In genomic region chr3:127722928-127723603, GRCh38 we compare ENCODE assay signal across 10 cellular contexts. TPM values are rescaled to one million over a fixed set of nuclear protein-coding genes. Genes with fewer than 3 reads are reported as not detected.
DNase-seq lines count a peak whose midpoint lies in the region; ATAC-seq and TF ChIP-seq lines count a peak whose summit lies in the region.
"Had no signal": no experiment of that assay in that cellular context is flagged by ENCODE, and none has a peak within 500 bp of the region (broad histone marks: within the 10 kb centered on the region; RNA-seq: fewer than 3 reads in every experiment).

No MANE protein-coding gene starts in this region.

- H3K4me3 ChIP-seq in WERI-Rb-1 (ENCODE audit: low read depth, low read length) (no peak overlapping the region), right atrium auricular region (no peak overlapping the region), stomach smooth muscle (ENCODE audit: low read length in 2 of 2) (peak overlapping the region; percentile 8 to 31)

- no peaks in the 10 kb centered on the region for H3K27me3 ChIP-seq in WERI-Rb-1 (ENCODE audit: insufficient read depth, low read depth, severe bottlenecking)
- H3K27me3 ChIP-seq in right atrium auricular region = no peaks in the 10 kb centered on the region
- no peaks in the 10 kb centered on the region for H3K27me3 ChIP-seq in stomach smooth muscle (ENCODE audit: control insufficient read depth in 1 of 2, insufficient read depth in 2 of 2, low read length in 2 of 2)

- TF ChIP-seq CTCF in WERI-Rb-1 (IDR thresholded peaks at IDR 0.05; ENCODE audit: low read depth, low read length) (no peak), right atrium auricular region (IDR thresholded peaks at IDR 0.05) (no peak)

- peaks cover 5% of the 10 kb centered on the region for H3K27me3 Mint-ChIP-seq in activated CD4-positive, alpha-beta T cell treated with anti-CD3 and anti-CD28 coated beads, Interleukin-2, amount 10 ng/mL, durations not matched to agents 7 days and 5 days
- H3K27me3 Mint-ChIP-seq in activated T-cell treated with anti-CD3 and anti-CD28 coated beads, Interleukin-2, amount 50 U/mL, for 24 hours = no peaks in the 10 kb centered on the region

- H3K27ac ChIP-seq in WERI-Rb-1 (peak overlapping the region; percentile 65), right atrium auricular region (peak overlapping the region; percentile 45 to 70), stomach smooth muscle (ENCODE audit: low read length) (peak overlapping the region; percentile 64)

- no peaks in the 10 kb centered on the region for H3K36me3 Mint-ChIP-seq in activated CD4-positive, alpha-beta T cell treated with anti-CD3 and anti-CD28 coated beads, Interleukin-2, amount 10 ng/mL, durations not matched to agents 7 days and 5 days (ENCODE audit: low read depth)
- no peaks in the 10 kb centered on the region for H3K36me3 Mint-ChIP-seq in activated T-cell treated with anti-CD3 and anti-CD28 coated beads, Interleukin-2, amount 50 U/mL, for 24 hours (ENCODE audit: low read depth)

- H3K9me3 ChIP-seq in WERI-Rb-1 (ENCODE audit: severe bottlenecking) (peaks cover 9% of the 10 kb centered on the region), right atrium auricular region (no peaks in the 10 kb centered on the region), stomach smooth muscle (ENCODE audit: control insufficient read depth in 2 of 2, low read length in 2 of 2) (no peaks in the 10 kb centered on the region)

- DNase-seq in NCI-H1417 treated with DMSO at 0.1 percent for 48 hours (lab: John Stamatoyannopoulos, UW) = peak; percentile 58
- peak; percentile 67 for DNase-seq in WERI-Rb-1
- no peak for DNase-seq in right atrium auricular region (ENCODE audit: low spot score)
- no peak for DNase-seq in DMS114 treated with DMSO at 0.1 percent for 48 hours (lab: John Stamatoyannopoulos, UW; ENCODE audit: unreplicated experiment)
- no peak for DNase-seq in activated CD4-positive, alpha-beta T cell treated with anti-CD3 and anti-CD28 coated beads, Interleukin-2, amount 10 ng/mL, durations not matched to agents 7 days and 5 days
- no peak for DNase-seq in activated T-cell treated with anti-CD3 and anti-CD28 coated beads, Interleukin-2, amount 50 U/mL, for 24 hours
- DNase-seq: activated T-cell treated with anti-CD3 and anti-CD28 coated beads, Interleukin-2, amount 50 U/mL, for 72 hours had no signal

- H3K36me3 ChIP-seq in WERI-Rb-1 = no peaks in the 10 kb centered on the region
- peaks cover 18% of the 10 kb centered on the region for H3K36me3 ChIP-seq in right atrium auricular region
- peaks cover 0 to 7% of the 10 kb centered on the region in 2 donors for H3K36me3 ChIP-seq in stomach smooth muscle (ENCODE audit: control insufficient read depth in 2 of 2, insufficient read depth in 2 of 2, low read length in 2 of 2)

- no peaks in the 10 kb centered on the region for H3K4me1 Mint-ChIP-seq in activated CD4-positive, alpha-beta T cell treated with anti-CD3 and anti-CD28 coated beads, Interleukin-2, amount 10 ng/mL, durations not matched to agents 7 days and 5 days
- no peaks in the 10 kb centered on the region for H3K4me1 Mint-ChIP-seq in activated T-cell treated with anti-CD3 and anti-CD28 coated beads, Interleukin-2, amount 50 U/mL, for 24 hours (ENCODE audit: low read depth)

- H3K9ac ChIP-seq in stomach smooth muscle (ENCODE audit: low read length in 2 of 2) = peak overlapping the region; percentile 29 to 49

- H3K9me3 Mint-ChIP-seq in activated CD4-positive, alpha-beta T cell treated with anti-CD3 and anti-CD28 coated beads, Interleukin-2, amount 10 ng/mL, durations not matched to agents 7 days and 5 days = no peaks in the 10 kb centered on the region
- H3K9me3 Mint-ChIP-seq in activated T-cell treated with anti-CD3 and anti-CD28 coated beads, Interleukin-2, amount 50 U/mL, for 24 hours = no peaks in the 10 kb centered on the region
- H3K9me3 Mint-ChIP-seq: activated T-cell treated with anti-CD3 and anti-CD28 coated beads, Interleukin-2, amount 50 U/mL, for 72 hours had no signal

- H3K4me1 ChIP-seq in right atrium auricular region (peaks cover 0 to 38% of the 10 kb centered on the region in 2 donors), stomach smooth muscle (ENCODE audit: control insufficient read depth, insufficient read depth, low read length) (peaks cover 39% of the 10 kb centered on the region)

- CTCF ChIA-PET in activated CD4-positive, alpha-beta T cell treated with anti-CD3 and anti-CD28 coated beads, Interleukin-2, amount 10 ng/mL, durations not matched to agents 7 days and 5 days (lab: Charles Lee) = interaction anchor here (0.7 to 1.2 kb wide), 3 partner anchors 17 to 68 kb away, joined by 3 read pairs; no protein-coding TSS in a partner anchor

- no peak overlapping the region for H3K27ac Mint-ChIP-seq in activated CD4-positive, alpha-beta T cell treated with anti-CD3 and anti-CD28 coated beads, Interleukin-2, amount 10 ng/mL, durations not matched to agents 7 days and 5 days
- H3K27ac Mint-ChIP-seq in activated T-cell treated with anti-CD3 and anti-CD28 coated beads, Interleukin-2, amount 50 U/mL, for 24 hours = no peak overlapping the region
- H3K27ac Mint-ChIP-seq: activated T-cell treated with anti-CD3 and anti-CD28 coated beads, Interleukin-2, amount 50 U/mL, for 72 hours had no signal

- H3K4me3 Mint-ChIP-seq in activated CD4-positive, alpha-beta T cell treated with anti-CD3 and anti-CD28 coated beads, Interleukin-2, amount 10 ng/mL, durations not matched to agents 7 days and 5 days = no peak overlapping the region
- H3K4me3 Mint-ChIP-seq in activated T-cell treated with anti-CD3 and anti-CD28 coated beads, Interleukin-2, amount 50 U/mL, for 24 hours = no peak overlapping the region
- H3K4me3 Mint-ChIP-seq: activated T-cell treated with anti-CD3 and anti-CD28 coated beads, Interleukin-2, amount 50 U/mL, for 72 hours; neural crest cell had no signal

- ATAC-seq in GM21786 (IDR thresholded peaks at IDR 0.05; ENCODE audit: unreplicated experiment) = no peak
- ATAC-seq: activated T-cell treated with anti-CD3 and anti-CD28 coated beads, Interleukin-2, amount 50 U/mL, for 72 hours had no signal

- POLR2A ChIA-PET in activated CD4-positive, alpha-beta T cell treated with anti-CD3 and anti-CD28 coated beads, Interleukin-2, amount 10 ng/mL, durations not matched to agents 7 days and 5 days (lab: Charles Lee) = no interaction called here

RNA-seq across cellular contexts. Expression of gene ABTB1, which starts 50.3 kb away (rescaled TPM):
- 10 to 100 TPM; 14.9 to 16.9 TPM for total RNA-seq in right atrium auricular region
- total RNA-seq in activated CD4-positive, alpha-beta T cell treated with anti-CD3 and anti-CD28 coated beads, Interleukin-2, amount 10 ng/mL, durations not matched to agents 7 days and 5 days = 10 to 100 TPM; 24.3 to 29.5 TPM

Comparison
In these comparisons a context has a peak if more than half of its experiments do, and no peak if none do; other contexts are left out.
1. DNase-seq: peak in NCI-H1417 treated with DMSO at 0.1 percent for 48 hours (single experiment) and WERI-Rb-1 (single experiment); none in right atrium auricular region (single experiment), DMS114 treated with DMSO at 0.1 percent for 48 hours (single experiment), activated CD4-positive, alpha-beta T cell treated with anti-CD3 and anti-CD28 coated beads, Interleukin-2, amount 10 ng/mL, durations not matched to agents 7 days and 5 days (single experiment) and activated T-cell treated with anti-CD3 and anti-CD28 coated beads, Interleukin-2, amount 50 U/mL, for 24 hours (single experiment).
2. H3K4me3 ChIP-seq: peak in stomach smooth muscle (2 of 2); none in WERI-Rb-1 (single experiment) and right atrium auricular region (0 of 2).
3. Peak in every context shown above with its lines, with median percentiles within 50 percentile points of each other: H3K27ac ChIP-seq.